In the genomic region with DNA sequence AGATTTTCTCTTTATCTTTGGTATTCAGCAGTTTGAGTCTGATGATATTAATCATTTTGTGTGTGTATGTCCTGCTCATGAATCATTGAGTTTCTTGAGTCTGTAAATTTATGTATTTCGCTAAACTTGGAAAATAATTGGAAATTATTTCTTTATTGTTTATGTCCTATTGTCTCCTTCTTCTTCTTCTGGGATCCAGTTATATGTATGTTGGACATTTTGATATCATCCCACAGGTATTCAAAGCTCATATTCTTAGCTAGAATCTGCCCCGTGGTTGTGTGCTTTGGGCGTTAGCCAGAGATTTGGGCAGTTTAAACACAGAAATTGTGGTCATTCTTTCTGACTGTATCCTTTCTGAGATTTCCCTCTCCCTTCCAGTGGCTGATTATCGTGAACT, we compare ENCODE assay signal across 13 cellular contexts.
DNase-seq lines count a peak whose midpoint lies in the region; TF ChIP-seq lines count a peak whose summit lies in the region.
"Had no signal": no experiment of that assay in that cellular context is flagged by ENCODE, and none has a peak within 500 bp of the region (broad histone marks: within the 10 kb centered on the region; RNA-seq: fewer than 3 reads in every experiment).

No MANE protein-coding gene starts in this region.

- TF ChIP-seq CTCF in astrocyte of the spinal cord (IDR thresholded peaks at IDR 0.05; ENCODE audit: low read depth, low read length): no peak
- no peak for TF ChIP-seq CTCF in MCF 10A (IDR thresholded peaks at IDR 0.05; ENCODE audit: unreplicated experiment)

- no peak overlapping the region for H3K27ac Mint-ChIP-seq in MCF 10A (ENCODE audit: low read depth, unreplicated experiment)
- H3K27ac Mint-ChIP-seq: CD4-positive, alpha-beta memory T cell had no signal

- in situ Hi-C loops in astrocyte of the spinal cord (cut with HindIII; ENCODE audit: low sequenced_read_pairs): no loop called here

- no peaks in the 10 kb centered on the region for H3K27me3 Mint-ChIP-seq in MCF 10A (ENCODE audit: insufficient read depth, unreplicated experiment)

- no peaks in the 10 kb centered on the region for H3K36me3 Mint-ChIP-seq in MCF 10A (ENCODE audit: insufficient read depth, unreplicated experiment)
- H3K36me3 Mint-ChIP-seq: CD4-positive, alpha-beta memory T cell had no signal

- H3K4me3 Mint-ChIP-seq in MCF 10A (ENCODE audit: unreplicated experiment): no peak overlapping the region
- H3K4me3 Mint-ChIP-seq: CD4-positive, alpha-beta memory T cell had no signal

- peaks cover 24% of the 10 kb centered on the region for H3K9me3 Mint-ChIP-seq in MCF 10A (ENCODE audit: unreplicated experiment)

- peaks cover 14% of the 10 kb centered on the region for H3K4me1 Mint-ChIP-seq in MCF 10A (ENCODE audit: insufficient read depth, unreplicated experiment)
- H3K4me1 Mint-ChIP-seq: CD4-positive, alpha-beta memory T cell had no signal

- no TSS peak for BruUV-seq in MCF 10A (replicated peaks; lab: Mats Ljungman, UMichigan)

- no peak overlapping the region for H3K4me3 ChIP-seq in astrocyte of the spinal cord (ENCODE audit: low read depth, low read length)
- H3K4me3 ChIP-seq: HAP-1 had no signal

- CTCF ChIA-PET in MCF 10A (lab: Yijun Ruan, JAX): interaction anchor here (0.7 to 1.1 kb wide), 2 partner anchors 21 to 44 kb away, joined by 3 to 4 read pairs; no protein-coding TSS in a partner anchor

- DNase-seq in EH (ENCODE audit: low read depth) (peak; percentile 18), M059J (ENCODE audit: low read depth) (peak; percentile 14), astrocyte of the spinal cord (ENCODE audit: low read depth, low spot score) (peak; percentile 18), MCF 10A (ENCODE audit: unreplicated experiment) (no peak), NCI-H510A (lab: John Stamatoyannopoulos, UW) (no peak), foreskin melanocyte (no peak)
- DNase-seq: C1 segment of cervical spinal cord; CD4-positive, alpha-beta memory T cell; COR-L47; DMS153; DMS79 treated with DMSO at 0.1 percent for 48 hours; GOT3 had no signal

- POLR2A ChIA-PET in MCF 10A (lab: Yijun Ruan, JAX): no interaction called here

- intact Hi-C loops in MCF 10A (cut with micrococcal nuclease): no loop called here

Comparison
In these comparisons a context has a peak if more than half of its experiments do, and no peak if none do; other contexts are left out.
1. DNase-seq: peak in EH (single experiment), M059J (single experiment) and astrocyte of the spinal cord (single experiment); none in MCF 10A (single experiment), NCI-H510A (single experiment) and foreskin melanocyte (single experiment).